In the genomic region with DNA sequence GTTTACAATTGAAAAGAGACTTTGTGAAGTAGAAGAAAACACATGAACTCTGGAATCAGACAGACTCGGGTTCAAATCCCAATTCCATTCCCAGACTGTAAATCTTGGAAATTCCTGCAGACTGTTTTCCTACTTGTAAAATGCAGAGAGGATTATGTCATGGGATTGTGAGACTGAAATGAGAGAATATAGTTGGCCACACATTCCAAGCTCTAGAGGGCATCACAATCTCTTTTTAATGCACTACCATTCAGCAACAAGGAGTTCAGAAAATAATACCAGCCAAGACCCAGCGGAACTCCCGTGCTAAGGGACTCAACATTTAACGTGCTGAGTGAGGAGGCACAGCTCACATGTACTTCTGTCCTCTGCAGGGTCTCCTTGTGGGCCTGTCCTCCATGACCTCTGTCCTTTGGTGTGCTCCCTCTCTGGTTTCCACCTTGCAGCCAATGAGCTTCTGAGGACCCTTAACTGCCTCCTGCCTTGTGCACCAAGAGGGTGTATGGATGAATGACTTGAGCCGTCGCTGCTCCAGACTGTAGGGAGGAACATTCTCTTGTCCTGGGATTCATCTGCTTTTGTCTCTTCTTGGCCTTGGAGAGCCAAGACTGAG, we compare ENCODE assay signal across 1 cellular context.
TF ChIP-seq lines count a peak whose summit lies in the region.

No MANE protein-coding gene starts in this region.

TF ChIP-seq in SK-N-SH, 30 proteins besides CTCF, POLR2A, EP300 and RAD21 (continued from another document):
- TF ChIP-seq PBX3 (IDR thresholded peaks at IDR 0.05) (no peak), TEAD4 (IDR thresholded peaks at IDR 0.05; ENCODE audit: borderline replicate concordance, insufficient read depth) (no peak)
